Comparison of ENCODE assay signal across 14 cellular contexts in genomic region chr2:178860551-178860950, GRCh38. TPM values are rescaled to one million over a fixed set of nuclear protein-coding genes. Genes with fewer than 3 reads are reported as not detected.
A peak's percentile ranks its signal among the peaks of the same experiment; 100 is the strongest.
DNase-seq lines count a peak whose midpoint lies in the region; ATAC-seq and TF ChIP-seq lines count a peak whose summit lies in the region.
"Had no signal": no experiment of that assay in that cellular context is flagged by ENCODE, and none has a peak within 500 bp of the region (broad histone marks: within the 10 kb centered on the region; RNA-seq: fewer than 3 reads in every experiment).

No MANE protein-coding gene starts in this region.

- no peak overlapping the region for H3K27ac Mint-ChIP-seq in activated T-cell treated with anti-CD3 and anti-CD28 coated beads, Interleukin-2, amount 50 U/mL, for 72 hours
- H3K27ac Mint-ChIP-seq: activated CD4-positive, alpha-beta T cell treated with anti-CD3 and anti-CD28 coated beads for 36 hours had no signal

- H3K27me3 ChIP-seq in right cardiac atrium (ENCODE audit: control insufficient read depth, insufficient read depth), result no peaks in the 10 kb centered on the region
- no peaks in the 10 kb centered on the region for H3K27me3 ChIP-seq in tibial artery
- H3K27me3 ChIP-seq: thyroid gland had no signal

- H3K27me3 Mint-ChIP-seq in activated T-cell treated with anti-CD3 and anti-CD28 coated beads, Interleukin-2, amount 50 U/mL, for 72 hours (ENCODE audit: low read depth), result no peaks in the 10 kb centered on the region
- H3K27me3 Mint-ChIP-seq: activated CD4-positive, alpha-beta T cell treated with anti-CD3 and anti-CD28 coated beads for 36 hours; naive B cell had no signal

- no peaks in the 10 kb centered on the region for H3K4me1 Mint-ChIP-seq in activated T-cell treated with anti-CD3 and anti-CD28 coated beads, Interleukin-2, amount 50 U/mL, for 72 hours (ENCODE audit: low read depth)
- H3K4me1 Mint-ChIP-seq: activated CD4-positive, alpha-beta T cell treated with anti-CD3 and anti-CD28 coated beads for 36 hours had no signal

- peak; percentile 74 for DNase-seq in RPMI7951 (ENCODE audit: low read depth)
- DNase-seq in epithelial cell of esophagus (ENCODE audit: low read depth), result peak; percentile 34
- peak; percentile 68 to 77 (median 71) for DNase-seq in right cardiac atrium
- DNase-seq in tibial artery, result peak in 1 of 2 donors; percentile 57
- no peak for DNase-seq in glomerular visceral epithelial cell (ENCODE audit: extremely low spot score)
- DNase-seq in activated T-cell treated with anti-CD3 and anti-CD28 coated beads, Interleukin-2, amount 50 U/mL, for 72 hours, result no peak
- DNase-seq in COLO668 (lab: John Stamatoyannopoulos, UW; ENCODE audit: unreplicated experiment), result no peak
- DNase-seq: activated CD4-positive, alpha-beta T cell treated with anti-CD3 and anti-CD28 coated beads for 36 hours; activated T-cell treated with anti-CD3 and anti-CD28 coated beads, Interleukin-2, amount 50 U/mL, for 4 hours; kidney glomerular epithelial cell; naive B cell; NCI-H187 treated with DMSO at 0.1 percent for 48 hours; thyroid gland had no signal

- TF ChIP-seq CTCF in epithelial cell of esophagus (IDR thresholded peaks at IDR 0.05; ENCODE audit: insufficient read depth, low read depth, low read length, missing control alignments) (peak; percentile 46), tibial artery (IDR thresholded peaks at IDR 0.05) (peak; percentile 41 to 45)

- no peaks in the 10 kb centered on the region for H3K36me3 ChIP-seq in tibial artery
- H3K36me3 ChIP-seq: thyroid gland had no signal

- H3K4me3 ChIP-seq in epithelial cell of esophagus (ENCODE audit: low read length) (no peak overlapping the region), right cardiac atrium (ENCODE audit: low read length) (no peak overlapping the region), tibial artery (no peak overlapping the region)
- H3K4me3 ChIP-seq: thyroid gland had no signal

- H3K27ac ChIP-seq in right cardiac atrium (ENCODE audit: low read length) (no peak overlapping the region), tibial artery (peak overlapping the region; percentile 74 to 81)
- H3K27ac ChIP-seq: RWPE1, thyroid gland had no signal

- intact Hi-C loops in right cardiac atrium (cut with DNase I) (loop anchor here in 2 of 4 donors (5.0 kb wide), 2 partner anchors 33 to 58 kb away; no protein-coding TSS in a partner anchor), tibial artery (cut with DNase I; ENCODE audit: low total_unique reads) (no loop called here)

- H3K36me3 Mint-ChIP-seq in activated T-cell treated with anti-CD3 and anti-CD28 coated beads, Interleukin-2, amount 50 U/mL, for 72 hours (ENCODE audit: insufficient read depth in 2 of 2), result no peaks in the 10 kb centered on the region

- no peak overlapping the region for H3K4me3 Mint-ChIP-seq in activated T-cell treated with anti-CD3 and anti-CD28 coated beads, Interleukin-2, amount 50 U/mL, for 72 hours
- H3K4me3 Mint-ChIP-seq: activated CD4-positive, alpha-beta T cell treated with anti-CD3 and anti-CD28 coated beads for 36 hours; activated T-cell treated with anti-CD3 and anti-CD28 coated beads, Interleukin-2, amount 50 U/mL, for 4 hours had no signal

- H3K4me1 ChIP-seq in right cardiac atrium (ENCODE audit: control insufficient read depth, insufficient read depth, low read length), result peaks cover 8% of the 10 kb centered on the region
- H3K4me1 ChIP-seq in tibial artery, result peaks cover 0 to 67% (median 29%) of the 10 kb centered on the region in 4 donors

- no peaks in the 10 kb centered on the region for H3K9me3 Mint-ChIP-seq in activated T-cell treated with anti-CD3 and anti-CD28 coated beads, Interleukin-2, amount 50 U/mL, for 72 hours
- H3K9me3 Mint-ChIP-seq: activated T-cell treated with anti-CD3 and anti-CD28 coated beads, Interleukin-2, amount 50 U/mL, for 4 hours; naive B cell had no signal

- ATAC-seq in right cardiac atrium, result peak; percentile 51 to 52
- ATAC-seq in activated T-cell treated with anti-CD3 and anti-CD28 coated beads, Interleukin-2, amount 50 U/mL, for 72 hours (replicated peaks in 1 of 2), result no peak
- ATAC-seq: activated CD4-positive, alpha-beta T cell treated with anti-CD3 and anti-CD28 coated beads for 36 hours; activated T-cell treated with anti-CD3 and anti-CD28 coated beads, Interleukin-2, amount 50 U/mL, for 4 hours had no signal

- H3K9me3 ChIP-seq in right cardiac atrium (ENCODE audit: control insufficient read depth, low read length), result no peaks in the 10 kb centered on the region
- H3K9me3 ChIP-seq in tibial artery, result no peaks in the 10 kb centered on the region
- H3K9me3 ChIP-seq: thyroid gland had no signal

- 8% methylated on average over 3 of the region's 3 CpGs for WGBS in right cardiac atrium

RNA-seq across cellular contexts. Expression of gene TTN, which starts 53.3 kb away (rescaled TPM):
- 0.10 and 0.12 TPM in 2 replicates for total RNA-seq in RPMI7951 (2014; rRNA removed; shearing (Covaris generic))
- total RNA-seq in right cardiac atrium, result 1,000 to 10,000 TPM; 1,615 to 2,179 (median 1,851) TPM
- 266 TPM for polyA plus RNA-seq in right cardiac atrium
- total RNA-seq in activated T-cell treated with anti-CD3 and anti-CD28 coated beads, Interleukin-2, amount 50 U/mL, for 72 hours, result 1 to 10 TPM; 6.6 to 6.9 TPM

Comparison
In these comparisons a context has a peak if more than half of its experiments do, and no peak if none do; other contexts are left out.
1. DNase-seq: peak in RPMI7951 (single experiment), epithelial cell of esophagus (single experiment) and right cardiac atrium (3 of 3); none in glomerular visceral epithelial cell (single experiment), activated T-cell treated with anti-CD3 and anti-CD28 coated beads, Interleukin-2, amount 50 U/mL, for 72 hours (0 of 2) and COLO668 (single experiment).
2. ATAC-seq: peak in right cardiac atrium (2 of 2); none in activated T-cell treated with anti-CD3 and anti-CD28 coated beads, Interleukin-2, amount 50 U/mL, for 72 hours (0 of 2).
3. RNA of gene TTN, which starts 53.3 kb away (total RNA-seq): 1,615 to 2,179 TPM in right cardiac atrium; 6.6 to 6.9 TPM in activated T-cell treated with anti-CD3 and anti-CD28 coated beads, Interleukin-2, amount 50 U/mL, for 72 hours and 0.10 to 0.12 TPM in RPMI7951; every median in the first group is over 100 times any median in the second.